Comparison of ENCODE assay signal across 1 cellular context in the genomic region with DNA sequence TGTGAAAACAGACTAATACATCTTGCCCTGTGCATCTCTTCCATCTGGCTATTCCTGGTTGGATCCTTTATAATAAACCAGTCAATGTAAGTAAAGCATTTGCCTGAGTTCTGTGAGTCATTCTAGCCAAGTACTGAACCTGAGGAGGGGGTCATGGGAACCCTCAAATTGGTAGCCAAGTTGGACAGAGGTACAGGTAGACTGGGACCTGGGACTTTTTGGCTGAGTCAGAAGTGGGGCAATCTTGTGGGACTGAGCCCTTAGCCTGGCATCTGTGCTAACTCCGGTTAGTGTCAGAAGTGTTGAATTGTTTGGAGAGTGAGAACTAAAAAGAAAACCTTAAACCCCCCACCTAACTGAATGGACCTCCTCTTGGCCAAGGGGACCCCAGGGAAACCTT.
TF ChIP-seq lines count a peak whose summit lies in the region.

No MANE protein-coding gene starts in this region.

TF ChIP-seq in K562, 482 proteins besides CTCF, POLR2A, EP300 and RAD21:
- TF ChIP-seq, protein P1, sequence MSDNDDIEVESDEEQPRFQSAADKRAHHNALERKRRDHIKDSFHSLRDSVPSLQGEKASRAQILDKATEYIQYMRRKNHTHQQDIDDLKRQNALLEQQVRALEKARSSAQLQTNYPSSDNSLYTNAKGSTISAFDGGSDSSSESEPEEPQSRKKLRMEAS (CRISPR knock-in tag; IDR thresholded peaks at IDR 0.05) = 0 out of 2 replicates have a peak, but pooled peaks have one; percentile 3
- TF ChIP-seq ZNF766 (CRISPR knock-in tag; conservative IDR thresholded peaks at IDR 0.05) (peak; percentile 7; the same call in 1 of the 2 replicates), HCFC1 (IDR thresholded peaks at IDR 0.05; ENCODE audit: low read depth, low read length) (no peak; the same call in 1 of the 2 replicates)
